In genomic region chr3:149131594-149131993, GRCh38 we compare ENCODE assay signal across 9 cellular contexts. TPM values are rescaled to one million over a fixed set of nuclear protein-coding genes. Genes with fewer than 3 reads are reported as not detected.
DNase-seq lines count a peak whose midpoint lies in the region; ATAC-seq and TF ChIP-seq lines count a peak whose summit lies in the region.
"Had no signal": no experiment of that assay in that cellular context is flagged by ENCODE, and none has a peak within 500 bp of the region (broad histone marks: within the 10 kb centered on the region; RNA-seq: fewer than 3 reads in every experiment).

No MANE protein-coding gene starts in this region.

- H3K9ac ChIP-seq in duodenal mucosa (ENCODE audit: low read depth in 1 of 2, low read length in 2 of 2) = peak overlapping the region; percentile 20 to 79

- TF ChIP-seq CTCF in Caco-2 (IDR thresholded peaks at IDR 0.05; ENCODE audit: insufficient read depth in 1 of 2, low read depth in 1 of 2, low read length in 1 of 2, severe bottlenecking in 1 of 2, unreplicated experiment in 1 of 2) (no peak), NB4 (IDR thresholded peaks at IDR 0.05; ENCODE audit: low read depth, low read length) (no peak), progenitor cell of endocrine pancreas (IDR thresholded peaks at IDR 0.05; ENCODE audit: unreplicated experiment) (no peak), endothelial cell (IDR thresholded peaks at IDR 0.05; ENCODE audit: unreplicated experiment) (no peak)

- H3K36me3 Mint-ChIP-seq in Caco-2 (ENCODE audit: insufficient read depth, unreplicated experiment) (peaks cover 24% of the 10 kb centered on the region), progenitor cell of endocrine pancreas (ENCODE audit: insufficient read depth) (peaks cover 3% of the 10 kb centered on the region), endothelial cell (ENCODE audit: low read depth, unreplicated experiment) (no peaks in the 10 kb centered on the region)

- intact Hi-C loops in Caco-2 (cut with micrococcal nuclease; ENCODE audit: unreplicated experiment) = no loop called here

- H3K4me3 Mint-ChIP-seq in Caco-2 (ENCODE audit: unreplicated experiment) (peak overlapping the region; percentile 97), progenitor cell of endocrine pancreas (ENCODE audit: low read depth) (peak overlapping the region; percentile 89), endothelial cell (ENCODE audit: unreplicated experiment) (no peak overlapping the region)

- H3K27ac Mint-ChIP-seq in Caco-2 (ENCODE audit: unreplicated experiment) (no peak overlapping the region), progenitor cell of endocrine pancreas (no peak overlapping the region), endothelial cell (ENCODE audit: unreplicated experiment) (no peak overlapping the region)

- H3K4me3 ChIP-seq in Caco-2 (ENCODE audit: low read depth, low read length) = no peak overlapping the region
- peak overlapping the region; percentile 99 for H3K4me3 ChIP-seq in NB4 (ENCODE audit: low read depth, low read length)
- H3K4me3 ChIP-seq in duodenal mucosa (ENCODE audit: low read depth in 1 of 2, low read length in 2 of 2) = peak overlapping the region; percentile 94 to 99
- H3K4me3 ChIP-seq: colonic mucosa had no signal

- ATAC-seq in GM18502 (IDR thresholded peaks at IDR 0.05; ENCODE audit: poor library complexity, unreplicated experiment) = no peak
- no peak for ATAC-seq in GM21367 (IDR thresholded peaks at IDR 0.05; ENCODE audit: unreplicated experiment)

- no peaks in the 10 kb centered on the region for H3K36me3 ChIP-seq in Caco-2 (ENCODE audit: control insufficient read depth, insufficient read depth, low read length)
- H3K36me3 ChIP-seq in duodenal mucosa (ENCODE audit: control insufficient read depth in 1 of 2, insufficient read depth in 2 of 2, low read length in 2 of 2) = no peaks in the 10 kb centered on the region
- H3K36me3 ChIP-seq: colonic mucosa had no signal

- no TSS peak for BruUV-seq in Caco-2 (replicated peaks; lab: Mats Ljungman, UMichigan)

- CTCF ChIA-PET in Caco-2 (lab: Charles Lee) = interaction anchor here (1.2 kb wide), 1 partner anchor 11 kb away, joined by 4 read pairs; no protein-coding TSS in a partner anchor

- POLR2A ChIA-PET in Caco-2 (lab: Charles Lee) = no interaction called here

- DNase-seq in Caco-2 (no peak), NB4 (ENCODE audit: low read depth) (no peak), progenitor cell of endocrine pancreas (ENCODE audit: low spot score, unreplicated experiment) (no peak), NCI-H1105 treated with DMSO at 0.1 percent for 48 hours (lab: John Stamatoyannopoulos, UW) (no peak), endothelial cell (ENCODE audit: low spot score) (no peak)
- DNase-seq: colonic mucosa had no signal

- H3K27me3 ChIP-seq in Caco-2 (replicated peaks; ENCODE audit: control insufficient read depth, insufficient read depth, low read length) (no peaks in the 10 kb centered on the region), duodenal mucosa (ENCODE audit: control insufficient read depth in 1 of 2, insufficient read depth in 2 of 2, low read length in 2 of 2) (no peaks in the 10 kb centered on the region)
- H3K27me3 ChIP-seq: colonic mucosa had no signal

- no peaks in the 10 kb centered on the region for H3K9me3 Mint-ChIP-seq in Caco-2 (ENCODE audit: unreplicated experiment)
- H3K9me3 Mint-ChIP-seq in progenitor cell of endocrine pancreas (ENCODE audit: low read depth) = no peaks in the 10 kb centered on the region
- no peaks in the 10 kb centered on the region for H3K9me3 Mint-ChIP-seq in endothelial cell (ENCODE audit: unreplicated experiment)

- no peaks in the 10 kb centered on the region for H3K27me3 Mint-ChIP-seq in Caco-2 (ENCODE audit: insufficient read depth, unreplicated experiment)
- H3K27me3 Mint-ChIP-seq in progenitor cell of endocrine pancreas = no peaks in the 10 kb centered on the region
- H3K27me3 Mint-ChIP-seq in endothelial cell (ENCODE audit: unreplicated experiment) = peaks cover 3% of the 10 kb centered on the region

- TF ChIP-seq POLR2A in NB4 (IDR thresholded peaks at IDR 0.05; ENCODE audit: extremely low read depth, insufficient read length) = no peak

- H3K4me1 ChIP-seq in Caco-2 (no peaks in the 10 kb centered on the region; the same call in none of the 2 replicates), duodenal mucosa (ENCODE audit: control insufficient read depth in 1 of 2, insufficient read depth in 2 of 2, low read length in 2 of 2) (peaks cover 30 to 37% of the 10 kb centered on the region in 2 donors)

- H3K4me1 Mint-ChIP-seq in Caco-2 (ENCODE audit: low read depth, unreplicated experiment) (peaks cover 10% of the 10 kb centered on the region), progenitor cell of endocrine pancreas (ENCODE audit: low read depth) (peaks cover 21% of the 10 kb centered on the region), endothelial cell (ENCODE audit: unreplicated experiment) (peaks cover 13% of the 10 kb centered on the region)

- no peak overlapping the region for H3K27ac ChIP-seq in duodenal mucosa (ENCODE audit: low read depth, low read length)
- H3K27ac ChIP-seq: colonic mucosa had no signal

- no peaks in the 10 kb centered on the region for H3K9me3 ChIP-seq in Caco-2
- no peaks in the 10 kb centered on the region for H3K9me3 ChIP-seq in duodenal mucosa (ENCODE audit: control insufficient read depth in 1 of 2, low read length in 2 of 2)
- H3K9me3 ChIP-seq: colonic mucosa had no signal

RNA-seq across cellular contexts. Expression of gene HPS3, which starts 2.2 kb away (rescaled TPM):
- total RNA-seq in Caco-2 (2022) (19.4 and 20.9 TPM in 2 replicates), progenitor cell of endocrine pancreas (24.1 and 26.2 TPM in 2 replicates), endothelial cell (ENCODE audit: unreplicated experiment) (18.8 TPM)

RNA-seq across cellular contexts. Expression of gene HLTF, which starts 45.3 kb away (rescaled TPM):
- total RNA-seq in Caco-2 (2022) (50.2 and 53.0 TPM in 2 replicates), progenitor cell of endocrine pancreas (39.8 and 42.8 TPM in 2 replicates), endothelial cell (ENCODE audit: unreplicated experiment) (15.9 TPM)
